ENCODE assay signal across 19 cellular contexts in the genomic region with DNA sequence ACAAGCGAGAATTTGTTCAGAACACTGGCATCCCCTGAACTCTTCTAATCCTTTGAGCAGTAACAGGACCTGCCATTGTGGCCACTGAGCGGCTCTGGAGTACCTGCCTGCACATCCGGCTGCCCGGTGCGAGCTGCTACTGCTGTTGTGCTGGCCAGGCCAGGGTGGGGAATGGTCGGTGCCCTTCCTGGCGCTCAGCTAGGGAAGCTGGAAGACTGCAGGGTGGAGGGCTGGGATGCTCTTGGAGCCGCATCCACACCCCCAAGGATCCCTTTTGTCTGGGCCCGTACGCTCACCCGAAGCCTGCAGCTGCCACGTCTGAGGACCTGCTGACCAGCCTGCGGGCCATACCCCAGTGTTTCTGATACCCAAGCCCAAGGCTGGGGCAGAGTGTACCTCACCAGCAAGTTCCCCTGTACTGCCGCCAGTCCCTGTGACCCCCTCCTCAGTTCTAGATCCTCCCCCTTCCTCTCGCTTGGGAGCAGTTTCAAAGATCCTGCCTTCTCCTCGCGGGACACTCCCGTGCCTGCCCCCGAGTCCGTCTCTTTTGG. TPM values are rescaled to one million over a fixed set of nuclear protein-coding genes. Genes with fewer than 3 reads are reported as not detected.
DNase-seq lines count a peak whose midpoint lies in the region; ATAC-seq and TF ChIP-seq lines count a peak whose summit lies in the region.
"Had no signal": no experiment of that assay in that cellular context is flagged by ENCODE, and none has a peak within 500 bp of the region (broad histone marks: within the 10 kb centered on the region; RNA-seq: fewer than 3 reads in every experiment).

No MANE protein-coding gene starts in this region.

- TF ChIP-seq CTCF in GM23338 (conservative IDR thresholded peaks at IDR 0.05; ENCODE audit: low read depth in 2 of 2), result no peak
- no peak for TF ChIP-seq CTCF in HCT116 (IDR thresholded peaks at IDR 0.05 in 2 of 3, conservative IDR thresholded peaks at IDR 0.05 in 1 of 3; ENCODE audit: borderline replicate concordance in 1 of 3, insufficient read depth in 1 of 3, low read depth in 2 of 3, low read length in 2 of 3)
- TF ChIP-seq CTCF in nephron progenitor cell (IDR thresholded peaks at IDR 0.05), result no peak

- no peak overlapping the region for H3K9ac ChIP-seq in HCT116 (ENCODE audit: low read length)

- peaks cover 40% of the 10 kb centered on the region for H3K36me3 Mint-ChIP-seq in GM23338 (ENCODE audit: low read depth)
- peaks cover 23% of the 10 kb centered on the region for H3K36me3 Mint-ChIP-seq in nephron progenitor cell (ENCODE audit: low read depth)

- peaks cover 4% of the 10 kb centered on the region; the same call in 1 of the 2 replicates for H3K36me3 ChIP-seq in GM23338 (ENCODE audit: insufficient read depth)
- H3K36me3 ChIP-seq in HCT116 (ENCODE audit: control insufficient read depth in 1 of 2, insufficient read depth in 2 of 2, low read length in 2 of 2), result peaks cover 22 to 38% of the 10 kb centered on the region in 2 experiments; a peak in 3 of 4 replicates
- peaks cover 18% of the 10 kb centered on the region for H3K36me3 ChIP-seq in ectodermal cell (ENCODE audit: control insufficient read depth, insufficient read depth, low read length)

- H3F3A ChIP-seq in GM23338 (replicated peaks; ENCODE audit: low read depth), result 0 out of 2 replicates have a peak, but pooled peaks cover 11% of the 10 kb centered on the region

- no peak overlapping the region for H3K4me3 Mint-ChIP-seq in GM23338
- no peak overlapping the region for H3K4me3 Mint-ChIP-seq in nephron progenitor cell

- H3K4me1 Mint-ChIP-seq in GM23338 (peaks cover 20% of the 10 kb centered on the region), nephron progenitor cell (peaks cover 48% of the 10 kb centered on the region)

- no peak for TF ChIP-seq RAD21 in HCT116 (IDR thresholded peaks at IDR 0.05; ENCODE audit: low read depth)

- peak overlapping the region; percentile 73 for H3K27ac Mint-ChIP-seq in GM23338
- peak overlapping the region; percentile 96 for H3K27ac Mint-ChIP-seq in nephron progenitor cell

- H3K9me3 ChIP-seq in HCT116 (ENCODE audit: control insufficient read depth in 1 of 2, insufficient read depth in 1 of 2, low read depth in 1 of 2, low read length in 2 of 2) (no peaks in the 10 kb centered on the region), ectodermal cell (ENCODE audit: control insufficient read depth, low read length) (no peaks in the 10 kb centered on the region)
- H3K9me3 ChIP-seq: SJSA1 had no signal

- H3K27me3 ChIP-seq in GM23338 (ENCODE audit: insufficient read depth) (no peaks in the 10 kb centered on the region), HCT116 (ENCODE audit: insufficient read depth, low read length) (no peaks in the 10 kb centered on the region), ectodermal cell (ENCODE audit: control insufficient read depth, insufficient read depth, low read length, poor library complexity, severe bottlenecking) (no peaks in the 10 kb centered on the region)
- H3K27me3 ChIP-seq: SJSA1 had no signal

- H3K27me3 Mint-ChIP-seq in GM23338 (ENCODE audit: insufficient read depth, low read depth, poor library complexity), result peaks cover 14% of the 10 kb centered on the region
- no peaks in the 10 kb centered on the region for H3K27me3 Mint-ChIP-seq in nephron progenitor cell (ENCODE audit: low read depth, poor library complexity)

- WGBS in ectodermal cell, 2 experiments, result 91% methylated on average over 20 of the region's 20 CpGs

- ATAC-seq in GM23338, result no peak; the same call in 2 of the 3 replicates
- ATAC-seq in HCT116, result peak; percentile 11; the same call in 1 of the 2 replicates
- ATAC-seq in HG03432 (IDR thresholded peaks at IDR 0.05; ENCODE audit: unreplicated experiment), result no peak

- H3K27ac ChIP-seq in GM23338 (ENCODE audit: low read depth), result no peak overlapping the region
- H3K27ac ChIP-seq in HCT116 (ENCODE audit: low read depth, low read length), result no peak overlapping the region
- H3K27ac ChIP-seq in ectodermal cell (ENCODE audit: insufficient read depth, low read depth, low read length, poor library complexity, severe bottlenecking), result peak overlapping the region; percentile 26
- H3K27ac ChIP-seq: C4-2B, SJSA1 had no signal

- H3K9me2 ChIP-seq in GM23338 (ENCODE audit: insufficient read depth) (no peaks in the 10 kb centered on the region), HCT116 (ENCODE audit: insufficient read depth) (no peaks in the 10 kb centered on the region)

- H3K4me3 ChIP-seq in GM23338 (no peak overlapping the region), HCT116 (replicated peaks in 1 of 2; ENCODE audit: low read depth in 1 of 2, low read length in 2 of 2) (no peak overlapping the region), ectodermal cell (ENCODE audit: insufficient read depth, low read depth, low read length) (no peak overlapping the region)
- H3K4me3 ChIP-seq: SJSA1 had no signal

- POLR2A ChIA-PET in HCT116 (lab: Charles Lee), result no interaction called here

- intact Hi-C loops in HCT116 (cut with micrococcal nuclease), result loop anchor here (10.0 kb wide), 2 partner anchors 313 to 343 kb away; no protein-coding TSS in a partner anchor

- CTCF ChIA-PET in HCT116 (lab: Charles Lee), result no interaction called here

- H3K9me3 Mint-ChIP-seq in GM23338, result no peaks in the 10 kb centered on the region
- H3K9me3 Mint-ChIP-seq in nephron progenitor cell, result no peaks in the 10 kb centered on the region

- no peak for DNase-seq in GM23338 (ENCODE audit: low spot score)
- no peak for DNase-seq in HCT116 (ENCODE audit: low read depth, low spot score)
- DNase-seq in nephron progenitor cell, result no peak
- no peak for DNase-seq in UCSD-AML1 (lab: John Stamatoyannopoulos, UW; ENCODE audit: unreplicated experiment)
- DNase-seq in GOT3 (lab: John Stamatoyannopoulos, UW), result no peak
- no peak for DNase-seq in activated CD4-positive, alpha-beta T cell treated with anti-CD3 and anti-CD28 coated beads, Interleukin-2, amount 50 U/mL, for 1 hour
- DNase-seq: DMS 273 treated with DMSO at 0.1 percent for 48 hours, GF-D8, KG1, NCI-H1048, NCI-H1436 treated with DMSO at 0.1 percent for 48 hours, NCI-H2029 treated with DMSO at 0.1 percent for 48 hours, NCI-H2171 treated with DMSO at 0.1 percent for 48 hours, NCI-H748 treated with DMSO at 0.1 percent for 48 hours, OCI-M1 had no signal

- H2AFZ ChIP-seq in GM23338, result no peak overlapping the region
- H2AFZ ChIP-seq in HCT116 (ENCODE audit: low read depth, low read length, poor library complexity, severe bottlenecking), result no peak overlapping the region

- RAD21 ChIA-PET in HCT116 (lab: Charles Lee; ENCODE audit: low non-redundant PET in 1 of 2, low total read pairs in 2 of 2, uncharacterized antibody in 2 of 2, unreplicated experiment in 2 of 2), result no interaction called here

- no peak for TF ChIP-seq POLR2A in HCT116 (IDR thresholded peaks at IDR 0.05; ENCODE audit: borderline replicate concordance, extremely low read depth, insufficient read depth, insufficient read length)

- H3K4me2 ChIP-seq in GM23338, result no peak overlapping the region
- H3K4me2 ChIP-seq in HCT116 (ENCODE audit: low read length), result no peak overlapping the region

- BruUV-seq in HCT116 (replicated peaks; lab: Mats Ljungman, UMichigan), result TSS peak; percentile 28

- H4K20me1 ChIP-seq in GM23338 (replicated peaks; ENCODE audit: insufficient read depth), result peaks cover 3% of the 10 kb centered on the region; the same call in 1 of the 2 replicates
- no peaks in the 10 kb centered on the region for H4K20me1 ChIP-seq in HCT116 (ENCODE audit: insufficient read depth)

- H3K79me2 ChIP-seq in GM23338 (replicated peaks; ENCODE audit: insufficient read depth) (0 out of 2 replicates have a peak, but pooled peaks cover 5% of the 10 kb centered on the region), HCT116 (ENCODE audit: insufficient read depth, low read length) (peaks cover 3% of the 10 kb centered on the region; the same call in 1 of the 2 replicates)

- H3K4me1 ChIP-seq in GM23338 (ENCODE audit: insufficient read depth) (peaks cover 6% of the 10 kb centered on the region; the same call in 1 of the 2 replicates), HCT116 (ENCODE audit: control insufficient read depth in 1 of 2, insufficient read depth in 2 of 2, low read length in 2 of 2) (no peaks in the 10 kb centered on the region), ectodermal cell (ENCODE audit: control insufficient read depth, insufficient read depth, low read length) (peaks cover 4% of the 10 kb centered on the region)
- H3K4me1 ChIP-seq: SJSA1 had no signal

TF ChIP-seq in GM23338, 12 proteins besides CTCF, POLR2A, EP300 and RAD21:
- TF ChIP-seq ZNF114 (CRISPR knock-in tag; IDR thresholded peaks at IDR 0.05), result no peak
- no peak for TF ChIP-seq ZNF331 (CRISPR knock-in tag; IDR thresholded peaks at IDR 0.05; ENCODE audit: low read depth)
- no peak for TF ChIP-seq EZH2 (IDR thresholded peaks at IDR 0.05; ENCODE audit: low read depth, unreplicated experiment)
- 0 out of 2 replicates have a peak, but pooled peaks have one; percentile 11 for TF ChIP-seq POLR2AphosphoS5 (IDR thresholded peaks at IDR 0.05; ENCODE audit: low read depth)
- TF ChIP-seq STAT1 (IDR thresholded peaks at IDR 0.05; ENCODE audit: unreplicated experiment), result no peak
TF ChIP-seq in GM23338: peak in this region for 1.

TF ChIP-seq in HCT116, 20 proteins besides CTCF, POLR2A, EP300 and RAD21 (continues in another document):
- no peak for TF ChIP-seq FOSL1 (IDR thresholded peaks at IDR 0.05; ENCODE audit: low read depth)
- TF ChIP-seq EGR1 (IDR thresholded peaks at IDR 0.05; ENCODE audit: low read depth), result no peak
- no peak for TF ChIP-seq SP1 (IDR thresholded peaks at IDR 0.05; ENCODE audit: low read depth)
- TF ChIP-seq CBX3 (IDR thresholded peaks at IDR 0.05; ENCODE audit: low read depth), result no peak

RNA-seq across cellular contexts. Expression of gene PGS1, which starts 49.7 kb away (rescaled TPM):
- total RNA-seq in GM23338 (2014; rRNA removed; shearing (Covaris generic)), result 65.8 and 67.1 TPM in 2 replicates
- 42.5 and 43.9 TPM in 2 replicates for polyA plus RNA-seq in GM23338 (2016; fragmentation: Nextera tagmentation; extraction: Ambion mirVana)
- 44.4 TPM for total RNA-seq in HCT116 (2021; ENCODE audit: unreplicated experiment)
- 27.4 and 29.1 TPM in 2 replicates for polyA plus RNA-seq in HCT116 (2012)
- 52.4 TPM for polyA plus RNA-seq in ectodermal cell (2013, experiment 1 of 4)
- polyA plus RNA-seq in ectodermal cell (2013, experiment 2 of 4), result 50.4 TPM
- 33.8 TPM for polyA plus RNA-seq in ectodermal cell (2013, experiment 3 of 4)
- 36.0 TPM for polyA plus RNA-seq in ectodermal cell (2013, experiment 4 of 4)
